Comparison of ENCODE assay signal across 14 cellular contexts in the genomic region with DNA sequence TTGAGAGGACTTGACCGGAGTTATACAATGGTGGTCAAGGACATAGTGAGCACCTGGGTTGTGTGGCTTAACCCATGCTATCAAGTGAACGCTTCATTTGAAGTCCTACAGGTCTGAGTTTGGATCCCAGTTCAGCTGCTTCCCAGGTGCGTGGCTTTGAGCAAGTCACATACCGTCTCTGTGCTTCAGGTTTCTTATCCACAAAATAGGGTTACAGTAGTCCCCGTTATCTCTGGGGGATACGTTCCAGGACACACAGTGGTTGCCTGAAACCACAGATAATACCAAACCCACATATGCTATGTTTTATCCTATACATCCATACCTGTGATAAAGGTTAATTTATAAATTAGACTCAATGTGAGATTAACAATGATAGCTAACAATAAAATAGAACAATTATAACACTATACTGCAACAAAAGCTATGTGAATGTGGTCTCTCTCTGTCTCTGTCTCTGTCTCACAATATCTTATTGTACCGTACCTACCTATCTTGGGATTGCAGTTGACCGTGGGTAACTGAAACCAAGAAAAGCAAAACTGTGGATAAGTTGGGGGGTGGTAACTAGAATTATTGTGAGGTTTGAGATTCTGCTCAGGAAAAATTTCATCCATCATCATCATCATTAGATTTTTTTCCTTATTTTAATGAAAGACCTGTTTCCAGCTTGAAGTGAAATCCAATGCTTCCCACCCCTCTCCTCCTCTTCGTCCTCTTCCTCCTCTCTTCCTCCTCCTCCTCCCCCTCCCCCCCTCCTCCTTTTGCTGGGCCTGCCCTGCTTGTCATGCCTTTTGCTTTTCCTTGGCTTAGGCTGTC. TPM values are rescaled to one million over a fixed set of nuclear protein-coding genes. Genes with fewer than 3 reads are reported as not detected.
A peak's percentile ranks its signal among the peaks of the same experiment; 100 is the strongest.
DNase-seq lines count a peak whose midpoint lies in the region; ATAC-seq, FAIRE-seq and TF ChIP-seq lines count a peak whose summit lies in the region.
"Had no signal": no experiment of that assay in that cellular context is flagged by ENCODE, and none has a peak within 500 bp of the region (broad histone marks: within the 10 kb centered on the region; RNA-seq: fewer than 3 reads in every experiment).

No MANE protein-coding gene starts in this region.

- no peak for DNase-seq in activated naive CD4-positive, alpha-beta T cell (lab: John Stamatoyannopoulos, UW)
- no peak for DNase-seq in activated T-helper 1 cell treated with anti-CD3 and anti-CD28 coated beads, Interleukin-12 subunit alpha, Interleukin-12 subunit beta, Interleukin-2, Interleukin-4 antibody, amounts not matched to agents 30 ng/mL and 10 ng/mL and 1 ng/mL, durations not matched to agents 14 hours and 24 hours and 36 hours (ENCODE audit: low spot score)
- no peak for DNase-seq in left lung
- DNase-seq in GM12892 (ENCODE audit: insufficient read length), result no peak
- no peak for DNase-seq in NCI-H2081 treated with DMSO at 0.1 percent for 48 hours (lab: John Stamatoyannopoulos, UW)
- no peak for DNase-seq in SKM-1 treated with dmso at 0.1 percent for 144 hours (lab: John Stamatoyannopoulos, UW; ENCODE audit: unreplicated experiment)
- DNase-seq: activated T-cell treated with anti-CD3 and anti-CD28 coated beads for 4 hours, Karpas-422, NCI-H2107, T1000 had no signal

- H3K9me3 ChIP-seq in left lung (no peaks in the 10 kb centered on the region), thymus (ENCODE audit: control insufficient read depth) (no peaks in the 10 kb centered on the region)
- H3K9me3 ChIP-seq: BLaER1 had no signal

- intact Hi-C loops in activated T-helper 1 cell treated with anti-CD3 and anti-CD28 coated beads, Interleukin-12 subunit alpha, Interleukin-12 subunit beta, Interleukin-2, Interleukin-4 antibody, amounts not matched to agents 30 ng/mL and 10 ng/mL and 1 ng/mL, durations not matched to agents 14 hours and 24 hours and 36 hours (cut with micrococcal nuclease), result loop anchor here (1.0 to 2.0 kb wide), 9 partner anchors 7 to 193 kb away; a partner anchor contains a TSS
- intact Hi-C loops in left lung (cut with DNase I), result no loop called here

- TF ChIP-seq POLR2A in GM12892 (IDR thresholded peaks at IDR 0.05; ENCODE audit: low read depth, low read length), result no peak

- H3K4me3 Mint-ChIP-seq in activated naive CD4-positive, alpha-beta T cell treated with anti-CD3 and anti-CD28 coated beads, Interleukin-2, amount 50 U/mL, for 24 hours, result peak overlapping the region; percentile 45
- H3K4me3 Mint-ChIP-seq in activated T-helper 1 cell treated with anti-CD3 and anti-CD28 coated beads, Interleukin-12 subunit alpha, Interleukin-12 subunit beta, Interleukin-2, Interleukin-4 antibody, amounts not matched to agents 30 ng/mL and 10 ng/mL and 1 ng/mL, durations not matched to agents 14 hours and 24 hours and 36 hours, result no peak overlapping the region

- H3K27me3 ChIP-seq in left lung, result no peaks in the 10 kb centered on the region
- no peaks in the 10 kb centered on the region for H3K27me3 ChIP-seq in thymus (ENCODE audit: control insufficient read depth, insufficient read depth)
- H3K27me3 ChIP-seq: BLaER1 had no signal

- H3K4me1 Mint-ChIP-seq in activated naive CD4-positive, alpha-beta T cell treated with anti-CD3 and anti-CD28 coated beads, Interleukin-2, amount 50 U/mL, for 24 hours, result peaks cover 96% of the 10 kb centered on the region
- H3K4me1 Mint-ChIP-seq in activated T-helper 1 cell treated with anti-CD3 and anti-CD28 coated beads, Interleukin-12 subunit alpha, Interleukin-12 subunit beta, Interleukin-2, Interleukin-4 antibody, amounts not matched to agents 30 ng/mL and 10 ng/mL and 1 ng/mL, durations not matched to agents 14 hours and 24 hours and 36 hours (ENCODE audit: low read depth), result peaks cover 90% of the 10 kb centered on the region

- 83% methylated on average over 9 of the region's 9 CpGs for WGBS in thymus

- peaks cover 30% of the 10 kb centered on the region in 2 donors for H3K4me1 ChIP-seq in left lung
- peaks cover 74% of the 10 kb centered on the region for H3K4me1 ChIP-seq in thymus (ENCODE audit: control insufficient read depth, insufficient read depth, low read length)

- no peak for ATAC-seq in left lung

- H3K27me3 Mint-ChIP-seq in activated naive CD4-positive, alpha-beta T cell treated with anti-CD3 and anti-CD28 coated beads, Interleukin-2, amount 50 U/mL, for 24 hours, result no peaks in the 10 kb centered on the region
- no peaks in the 10 kb centered on the region for H3K27me3 Mint-ChIP-seq in activated T-helper 1 cell treated with anti-CD3 and anti-CD28 coated beads, Interleukin-12 subunit alpha, Interleukin-12 subunit beta, Interleukin-2, Interleukin-4 antibody, amounts not matched to agents 30 ng/mL and 10 ng/mL and 1 ng/mL, durations not matched to agents 14 hours and 24 hours and 36 hours (ENCODE audit: insufficient read depth)

- peak overlapping the region; percentile 97 for H3K27ac Mint-ChIP-seq in activated naive CD4-positive, alpha-beta T cell treated with anti-CD3 and anti-CD28 coated beads, Interleukin-2, amount 50 U/mL, for 24 hours
- peak overlapping the region; percentile 93 for H3K27ac Mint-ChIP-seq in activated T-helper 1 cell treated with anti-CD3 and anti-CD28 coated beads, Interleukin-12 subunit alpha, Interleukin-12 subunit beta, Interleukin-2, Interleukin-4 antibody, amounts not matched to agents 30 ng/mL and 10 ng/mL and 1 ng/mL, durations not matched to agents 14 hours and 24 hours and 36 hours

- no peaks in the 10 kb centered on the region for H3K9me3 Mint-ChIP-seq in activated naive CD4-positive, alpha-beta T cell treated with anti-CD3 and anti-CD28 coated beads, Interleukin-2, amount 50 U/mL, for 24 hours
- peaks cover 7% of the 10 kb centered on the region for H3K9me3 Mint-ChIP-seq in activated T-helper 1 cell treated with anti-CD3 and anti-CD28 coated beads, Interleukin-12 subunit alpha, Interleukin-12 subunit beta, Interleukin-2, Interleukin-4 antibody, amounts not matched to agents 30 ng/mL and 10 ng/mL and 1 ng/mL, durations not matched to agents 14 hours and 24 hours and 36 hours

- peaks cover 33% of the 10 kb centered on the region for H3K36me3 Mint-ChIP-seq in activated naive CD4-positive, alpha-beta T cell treated with anti-CD3 and anti-CD28 coated beads, Interleukin-2, amount 50 U/mL, for 24 hours
- peaks cover 81% of the 10 kb centered on the region for H3K36me3 Mint-ChIP-seq in activated T-helper 1 cell treated with anti-CD3 and anti-CD28 coated beads, Interleukin-12 subunit alpha, Interleukin-12 subunit beta, Interleukin-2, Interleukin-4 antibody, amounts not matched to agents 30 ng/mL and 10 ng/mL and 1 ng/mL, durations not matched to agents 14 hours and 24 hours and 36 hours (ENCODE audit: low read depth)

- peaks cover 3 to 18% of the 10 kb centered on the region in 2 donors for H3K36me3 ChIP-seq in left lung
- peaks cover 34% of the 10 kb centered on the region for H3K36me3 ChIP-seq in thymus (ENCODE audit: control insufficient read depth, insufficient read depth)

- peak overlapping the region; percentile 11 to 49 for H3K27ac ChIP-seq in left lung
- peak overlapping the region; percentile 88 for H3K27ac ChIP-seq in thymus (ENCODE audit: low read depth)

- TF ChIP-seq CTCF in left lung (IDR thresholded peaks at IDR 0.05), result no peak

- H3K4me3 ChIP-seq in left lung, result no peak overlapping the region
- no peak overlapping the region for H3K4me3 ChIP-seq in thymus (ENCODE audit: low read length)
- H3K4me3 ChIP-seq: BLaER1, skin epidermis had no signal

- no peak for FAIRE-seq in GM12892 (lab: Jason Lieb, UNC)

RNA-seq across cellular contexts. Expression of a gene that starts 22.7 kb away (rescaled TPM):
- total RNA-seq in activated T-helper 1 cell treated with anti-CD3 and anti-CD28 coated beads, Interleukin-12 subunit alpha, Interleukin-12 subunit beta, Interleukin-2, Interleukin-4 antibody, amounts not matched to agents 30 ng/mL and 10 ng/mL and 1 ng/mL, durations not matched to agents 14 hours and 24 hours and 36 hours, result 306 and 313 TPM in 2 replicates
- total RNA-seq in left lung, result 100 to 1,000 TPM; 119 to 256 TPM
- 88.9 TPM for polyA plus RNA-seq in thymus
- 18.2 TPM for polyA plus RNA-seq in GM12892 (2012; ENCODE audit: missing spikeins)
